Comparison of ENCODE assay signal across 8 cellular contexts in genomic region chr17:57406131-57406980, GRCh38.
A peak's percentile ranks its signal among the peaks of the same experiment; 100 is the strongest.
DNase-seq lines count a peak whose midpoint lies in the region; ATAC-seq, FAIRE-seq and TF ChIP-seq lines count a peak whose summit lies in the region.

No MANE protein-coding gene starts in this region.

- no peak for TF ChIP-seq RAD21 in H1 (IDR thresholded peaks at IDR 0.05 in 1 of 2, conservative IDR thresholded peaks at IDR 0.05 in 1 of 2; ENCODE audit: low read depth in 2 of 2, low read length in 2 of 2)

- H3K14ac ChIP-seq in H1 (ENCODE audit: insufficient read length), result no peak overlapping the region

- H2BK5ac ChIP-seq in H1 (ENCODE audit: low read depth, low read length), result no peak overlapping the region

- H3K9me3 ChIP-seq in CD4-positive, alpha-beta T cell (ENCODE audit: control insufficient read depth, low read length), result no peaks in the 10 kb centered on the region
- H3K9me3 ChIP-seq in Loucy (ENCODE audit: insufficient read depth, low read depth, low read length) (no peaks in the 10 kb centered on the region), H1 (ENCODE audit: insufficient read depth in 2 of 2, low read depth in 1 of 2, low read length in 1 of 2) (no peaks in the 10 kb centered on the region), lower lobe of right lung (no peaks in the 10 kb centered on the region)
- no peaks in the 10 kb centered on the region for H3K9me3 ChIP-seq in CD8-positive, alpha-beta memory T cell (ENCODE audit: low read length)

- H2BK12ac ChIP-seq in H1 (ENCODE audit: low read depth, low read length), result no peak overlapping the region

- TF ChIP-seq CTCF in CD4-positive, alpha-beta T cell (IDR thresholded peaks at IDR 0.05), result no peak
- TF ChIP-seq CTCF in Loucy (conservative IDR thresholded peaks at IDR 0.05; ENCODE audit: low read length) (no peak), H1 (IDR thresholded peaks at IDR 0.05; ENCODE audit: control extremely low read depth in 1 of 3, insufficient read depth in 1 of 3, low read depth in 1 of 3, low read length in 3 of 3) (no peak), nephron (IDR thresholded peaks at IDR 0.05; ENCODE audit: unreplicated experiment in 3 of 3) (no peak), lower lobe of right lung (IDR thresholded peaks at IDR 0.05) (no peak)

- H3K4me1 ChIP-seq in Loucy (ENCODE audit: insufficient read depth, low read length, poor library complexity, severe bottlenecking) (peaks cover 56% of the 10 kb centered on the region), H1 (replicated peaks in 1 of 4; ENCODE audit: control insufficient read depth in 3 of 4, insufficient read depth in 4 of 4, low read length in 3 of 4) (peaks cover 12 to 27% (median 26%) of the 10 kb centered on the region in 4 experiments), lower lobe of right lung (peaks cover 16% of the 10 kb centered on the region)
- peaks cover 6% of the 10 kb centered on the region for H3K4me1 ChIP-seq in CD8-positive, alpha-beta memory T cell (ENCODE audit: insufficient read depth, low read length)

- DNase-seq in CD4-positive, alpha-beta T cell, result no peak
- DNase-seq in H1 (ENCODE audit: low read depth in 1 of 2, low spot score in 2 of 2), result no peak
- no peak for DNase-seq in CD8-positive, alpha-beta memory T cell
- no peak for DNase-seq in lower lobe of right lung
- DNase-seq in SKM-1 treated with dmso at 0.1 percent for 144 hours (lab: John Stamatoyannopoulos, UW; ENCODE audit: unreplicated experiment), result no peak

- no peak for ATAC-seq in CD4-positive, alpha-beta T cell (ENCODE audit: poor library complexity)
- no peak for ATAC-seq in lower lobe of right lung
- ATAC-seq in GM21723 (IDR thresholded peaks at IDR 0.05; ENCODE audit: unreplicated experiment), result no peak

- H3K9ac ChIP-seq in Loucy (ENCODE audit: low read depth, low read length, poor library complexity, severe bottlenecking) (peak overlapping the region; percentile 75), H1 (replicated peaks in 1 of 4; ENCODE audit: extremely low read depth in 1 of 4, low read depth in 3 of 4, low read length in 3 of 4) (no peak overlapping the region)

- peaks cover 4% of the 10 kb centered on the region for H3K79me1 ChIP-seq in H1 (ENCODE audit: low read depth, low read length)

- 78% methylated on average over 25 of the region's 25 CpGs; no CpG with 5 or more reads in 1 of the 2 experiments for WGBS in H1 (ENCODE audit: extremely low coverage in 1 of 2, insufficient coverage in 1 of 2, insufficient read length in 1 of 2, insufficient replicate concordance in 2 of 2, low coverage in 1 of 2, low lambda C conversion rate in 2 of 2, missing lambda C conversion rate in 1 of 2), 2 experiments

- H3K79me2 ChIP-seq in Loucy (ENCODE audit: insufficient read depth, low read length) (peaks cover 97% of the 10 kb centered on the region), H1 (ENCODE audit: control insufficient read depth in 1 of 2, insufficient read depth in 2 of 2, low read length in 2 of 2) (peaks cover 0 to 40% of the 10 kb centered on the region in 2 experiments; a peak in 2 of 4 replicates)

- H3K27ac ChIP-seq in CD4-positive, alpha-beta T cell (ENCODE audit: low read depth, low read length), result no peak overlapping the region
- H3K27ac ChIP-seq in H1 (ENCODE audit: low read depth, low read length) (no peak overlapping the region; the same call in 1 of the 2 replicates), lower lobe of right lung (no peak overlapping the region)
- no peak overlapping the region for H3K27ac ChIP-seq in CD8-positive, alpha-beta memory T cell (ENCODE audit: low read depth, low read length)

- no peak overlapping the region for H4K8ac ChIP-seq in H1 (ENCODE audit: extremely low read depth, insufficient read depth, low read length)

- no peaks in the 10 kb centered on the region; the same call in 1 of the 2 replicates for H3K23me2 ChIP-seq in H1 (ENCODE audit: low read depth, low read length)

- TF ChIP-seq POLR2A in H1 (IDR thresholded peaks at IDR 0.05; ENCODE audit: control extremely low read depth in 1 of 2, low read depth in 2 of 2, low read length in 2 of 2), result no peak

- H3K4me3 ChIP-seq in Loucy (ENCODE audit: low read length, poor library complexity, severe bottlenecking), result no peak overlapping the region
- no peak overlapping the region for H3K4me3 ChIP-seq in H1 (ENCODE audit: extremely low read depth in 1 of 4, insufficient read depth in 2 of 4, low read depth in 3 of 4, low read length in 4 of 4)
- H3K4me3 ChIP-seq in CD8-positive, alpha-beta memory T cell (ENCODE audit: low read length), result no peak overlapping the region
- no peak overlapping the region for H3K4me3 ChIP-seq in lower lobe of right lung

- no peaks in the 10 kb centered on the region for H3K9me3 Mint-ChIP-seq in CD4-positive, alpha-beta T cell
- no peaks in the 10 kb centered on the region for H3K9me3 Mint-ChIP-seq in nephron
- H3K9me3 Mint-ChIP-seq in CD8-positive, alpha-beta memory T cell, result no peaks in the 10 kb centered on the region

- H2AFZ ChIP-seq in Loucy (ENCODE audit: low read length) (no peak overlapping the region), H1 (ENCODE audit: low read length) (no peak overlapping the region)

- peaks cover 5% of the 10 kb centered on the region; the same call in 1 of the 2 replicates for H3F3A ChIP-seq in Loucy (ENCODE audit: low read depth)

- H3K36me3 ChIP-seq in Loucy (ENCODE audit: insufficient read depth, low read length) (peaks cover 65% of the 10 kb centered on the region), H1 (ENCODE audit: control insufficient read depth in 2 of 4, insufficient read depth in 4 of 4, low read length in 3 of 4) (0 out of 8 replicates have a peak, but pooled peaks cover 0 to 2% (median under 1%) of the 10 kb centered on the region in 4 experiments), lower lobe of right lung (no peaks in the 10 kb centered on the region)
- no peaks in the 10 kb centered on the region for H3K36me3 ChIP-seq in CD8-positive, alpha-beta memory T cell (ENCODE audit: insufficient read depth, low read length)

- TF ChIP-seq EP300 in H1 (IDR thresholded peaks at IDR 0.05; ENCODE audit: borderline replicate concordance in 1 of 2, low read depth in 2 of 2, low read length in 2 of 2), result no peak

- H2BK15ac ChIP-seq in H1 (ENCODE audit: low read length), result no peak overlapping the region

- H3K4me3 Mint-ChIP-seq in CD4-positive, alpha-beta T cell, result peak overlapping the region; percentile 30
- H3K4me3 Mint-ChIP-seq in nephron, result peak overlapping the region; percentile 19 to 60 (median 31)
- no peak overlapping the region for H3K4me3 Mint-ChIP-seq in CD8-positive, alpha-beta memory T cell

- intact Hi-C loops in CD4-positive, alpha-beta T cell (cut with DNase I, micrococcal nuclease), result no loop called here
- intact Hi-C loops in lower lobe of right lung (cut with DNase I), result no loop called here

- POLR2A ChIA-PET in CD4-positive, alpha-beta T cell (lab: Charles Lee), result interaction anchor here (2.4 kb wide), 1 partner anchor 163 kb away, joined by 6 read pairs; no protein-coding TSS in a partner anchor
- POLR2A ChIA-PET in H1 (lab: Charles Lee; ENCODE audit: partially characterized antibody), result interaction anchor here (1.0 to 1.5 kb wide), 3 partner anchors 17 to 147 kb away, joined by 3 read pairs; no protein-coding TSS in a partner anchor
- POLR2A ChIA-PET in CD8-positive, alpha-beta memory T cell (lab: Charles Lee), result interaction anchor here (0.5 kb wide), 1 partner anchor 51 kb away, joined by 3 read pairs; no protein-coding TSS in a partner anchor

- no peaks in the 10 kb centered on the region for H3K27me3 Mint-ChIP-seq in CD4-positive, alpha-beta T cell
- peaks cover 20% of the 10 kb centered on the region for H3K27me3 Mint-ChIP-seq in nephron (ENCODE audit: low read depth)
- H3K27me3 Mint-ChIP-seq in CD8-positive, alpha-beta memory T cell, result peaks cover 0 to 2% of the 10 kb centered on the region in 2 donors

- H4K5ac ChIP-seq in H1 (ENCODE audit: insufficient read length, low read depth, low read length), result peak overlapping the region; percentile 20

- H3K9me2 ChIP-seq in Loucy (replicated peaks; ENCODE audit: low read depth, low read length), result no peaks in the 10 kb centered on the region

- peaks cover 62% of the 10 kb centered on the region for H3K4me1 Mint-ChIP-seq in CD4-positive, alpha-beta T cell (ENCODE audit: low read depth)
- peaks cover 42% of the 10 kb centered on the region for H3K4me1 Mint-ChIP-seq in nephron
- H3K4me1 Mint-ChIP-seq in CD8-positive, alpha-beta memory T cell, result peaks cover 40 to 66% (median 58%) of the 10 kb centered on the region in 3 donors

- no peak overlapping the region for H2BK120ac ChIP-seq in H1 (replicated peaks; ENCODE audit: low read depth, low read length)

- CTCF ChIA-PET in CD4-positive, alpha-beta T cell (lab: Charles Lee), result no interaction called here
- CTCF ChIA-PET in H1 (lab: Charles Lee; ENCODE audit: partially characterized antibody), result interaction anchor here (0.7 to 3.5 kb wide), 6 partner anchors 9 to 285 kb away, joined by 3 to 14 read pairs (median 6); no protein-coding TSS in a partner anchor
- CTCF ChIA-PET in CD8-positive, alpha-beta memory T cell (lab: Charles Lee), result interaction anchor here (0.9 kb wide), 1 partner anchor 163 kb away, joined by 4 read pairs; no protein-coding TSS in a partner anchor

- no peaks in the 10 kb centered on the region for H3K27me3 ChIP-seq in CD4-positive, alpha-beta T cell (ENCODE audit: control insufficient read depth, insufficient read depth, low read length)
- H3K27me3 ChIP-seq in Loucy (ENCODE audit: insufficient read depth, low read length, poor library complexity, severe bottlenecking) (no peaks in the 10 kb centered on the region), H1 (replicated peaks in 1 of 4; ENCODE audit: control insufficient read depth in 3 of 4, extremely low read depth in 1 of 4, insufficient read depth in 3 of 4, low read length in 3 of 4) (no peaks in the 10 kb centered on the region), lower lobe of right lung (ENCODE audit: low read depth) (no peaks in the 10 kb centered on the region)
- H3K27me3 ChIP-seq in CD8-positive, alpha-beta memory T cell (ENCODE audit: insufficient read depth, low read length, poor library complexity, severe bottlenecking), result no peaks in the 10 kb centered on the region

- H3K23ac ChIP-seq in H1 (ENCODE audit: insufficient read length), result no peak overlapping the region

- H3K27ac Mint-ChIP-seq in CD4-positive, alpha-beta T cell, result peak overlapping the region; percentile 41
- H3K27ac Mint-ChIP-seq in nephron, result peak overlapping the region; percentile 97 to 99 (median 97)
- peak overlapping the region in 2 of 8 donors; percentile 45 to 74 for H3K27ac Mint-ChIP-seq in CD8-positive, alpha-beta memory T cell

- H4K20me1 ChIP-seq in Loucy (ENCODE audit: insufficient read depth, low read length, poor library complexity, severe bottlenecking) (peaks cover 23% of the 10 kb centered on the region), H1 (replicated peaks in 1 of 2; ENCODE audit: control insufficient read depth in 1 of 2, insufficient read depth in 2 of 2, low read length in 2 of 2) (peaks cover 3 to 4% of the 10 kb centered on the region in 2 experiments)

- no peak overlapping the region for H4K91ac ChIP-seq in H1 (replicated peaks; ENCODE audit: insufficient read length, low read length)

- peak overlapping the region; percentile 62 for H3K4me2 ChIP-seq in Loucy (ENCODE audit: low read depth, low read length, poor library complexity, severe bottlenecking)
- no peak overlapping the region for H3K4me2 ChIP-seq in H1 (ENCODE audit: insufficient read depth in 1 of 2, low read depth in 2 of 2, low read length in 2 of 2)

- H2BK20ac ChIP-seq in H1 (ENCODE audit: low read length), result no peak overlapping the region

- no peak overlapping the region for H3K56ac ChIP-seq in H1 (replicated peaks; ENCODE audit: insufficient read length, low read depth, low read length)

- 0 out of 2 replicates have a peak overlapping the region, but pooled peaks have one; percentile 0 for H3K18ac ChIP-seq in H1 (ENCODE audit: extremely low read depth, low read length)

- H3K4ac ChIP-seq in H1 (replicated peaks; ENCODE audit: insufficient read length, low read depth, low read length), result no peak overlapping the region

- H2AK5ac ChIP-seq in H1 (ENCODE audit: low read depth, low read length), result no peak overlapping the region

- FAIRE-seq in H1 (lab: Jason Lieb, UNC), result no peak

- peaks cover 41% of the 10 kb centered on the region for H3K36me3 Mint-ChIP-seq in CD4-positive, alpha-beta T cell (ENCODE audit: low read depth)
- peaks cover 25% of the 10 kb centered on the region for H3K36me3 Mint-ChIP-seq in nephron (ENCODE audit: low read depth)
- H3K36me3 Mint-ChIP-seq in CD8-positive, alpha-beta memory T cell, result peaks cover 0 to 50% (median 29%) of the 10 kb centered on the region in 3 donors

Comparison
In these comparisons a context has a peak if more than half of its experiments do, and no peak if none do; other contexts are left out.
1. H3K4me3 Mint-ChIP-seq: peak in CD4-positive, alpha-beta T cell (single experiment) and nephron (3 of 3); none in CD8-positive, alpha-beta memory T cell (0 of 7).